In the genomic region with DNA sequence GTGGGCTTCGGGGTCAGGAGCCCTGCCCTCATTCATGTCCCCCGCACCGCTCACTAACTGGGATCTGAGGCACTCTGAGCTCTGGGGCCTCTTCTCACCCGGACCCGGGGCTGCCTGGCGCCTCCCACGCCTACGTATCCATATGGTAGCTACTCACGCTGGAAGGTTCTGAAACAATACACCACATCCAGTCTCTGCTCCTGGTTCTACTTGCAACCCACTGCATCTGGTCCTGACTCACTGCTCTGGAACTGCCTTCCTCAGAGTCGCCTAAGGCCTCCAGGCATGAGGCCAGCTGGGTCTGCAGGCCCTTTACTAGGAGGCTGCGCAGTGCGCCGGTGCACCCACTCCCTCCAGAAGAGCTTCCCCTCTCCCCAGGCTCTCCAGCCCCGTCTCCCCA, we compare ENCODE assay signal across 12 cellular contexts. TPM values are rescaled to one million over a fixed set of nuclear protein-coding genes. Genes with fewer than 3 reads are reported as not detected.
A peak's percentile ranks its signal among the peaks of the same experiment; 100 is the strongest.
DNase-seq lines count a peak whose midpoint lies in the region; ATAC-seq and TF ChIP-seq lines count a peak whose summit lies in the region.
"Had no signal": no experiment of that assay in that cellular context is flagged by ENCODE, and none has a peak within 500 bp of the region (broad histone marks: within the 10 kb centered on the region; RNA-seq: fewer than 3 reads in every experiment).

No MANE protein-coding gene starts in this region.

- DNase-seq in AG04450 (ENCODE audit: low read depth, low spot score) (peak; percentile 98), astrocyte of the cerebellum (ENCODE audit: low read depth) (peak; percentile 46), islet precursor cell (peak; percentile 82), DMS79 (lab: John Stamatoyannopoulos, UW) (no peak), OCI-LY7 (ENCODE audit: low spot score) (no peak), GM10248 (ENCODE audit: extremely low spot score) (no peak)
- DNase-seq: DND-41, MM.1S, small intestine had no signal

- TF ChIP-seq CTCF in AG04450 (IDR thresholded peaks at IDR 0.05; ENCODE audit: low read depth, low read length), result no peak
- no peak for TF ChIP-seq CTCF in HEK293 (tag by site-specific recombination; IDR thresholded peaks at IDR 0.05)
- TF ChIP-seq CTCF in astrocyte of the cerebellum (IDR thresholded peaks at IDR 0.05; ENCODE audit: low read depth, low read length, missing control alignments), result no peak
- no peak for TF ChIP-seq CTCF in OCI-LY7 (conservative IDR thresholded peaks at IDR 0.05; ENCODE audit: low read length)
- TF ChIP-seq CTCF in GM10248 (IDR thresholded peaks at IDR 0.05; ENCODE audit: control extremely low read depth, extremely low read depth, low read depth, missing control alignments), result no peak

- H3K27me3 ChIP-seq in AG04450 (ENCODE audit: control insufficient read depth, insufficient read depth, low read length), result no peaks in the 10 kb centered on the region

- H3K27ac ChIP-seq in AG04450 (ENCODE audit: low read depth, low read length), result peak overlapping the region; percentile 97
- H3K27ac ChIP-seq in HEK293 (ENCODE audit: extremely low read depth, low read depth, low read length), result no peak overlapping the region
- H3K27ac ChIP-seq in OCI-LY7 (ENCODE audit: low read depth, low read length, poor library complexity, severe bottlenecking), result no peak overlapping the region
- H3K27ac ChIP-seq: epithelial cell of prostate had no signal

- POLR2A ChIA-PET in AG04450 (lab: Yijun Ruan, JAX), result interaction anchor here (0.7 to 1.2 kb wide), 5 partner anchors 35 to 231 kb away, joined by 3 to 7 read pairs (median 4); no protein-coding TSS in a partner anchor
- POLR2A ChIA-PET in HEK293 (lab: Yijun Ruan, JAX), result no interaction called here
- POLR2A ChIA-PET in OCI-LY7 (lab: Charles Lee), result interaction anchor here (0.7 to 1.0 kb wide), 2 partner anchors 9 to 112 kb away, joined by 4 read pairs; no protein-coding TSS in a partner anchor
- POLR2A ChIA-PET in GM10248 (lab: Yijun Ruan, JAX), result interaction anchor here (0.5 kb wide), 1 partner anchor 9 kb away, joined by 4 read pairs; no protein-coding TSS in a partner anchor

- H3K79me2 ChIP-seq in OCI-LY7 (ENCODE audit: insufficient read depth, low read depth, low read length), result no peaks in the 10 kb centered on the region

- H3K36me3 ChIP-seq in HEK293 (ENCODE audit: control insufficient read depth in 2 of 2, insufficient read depth in 1 of 2, low read length in 2 of 2) (peaks cover 55 to 97% of the 10 kb centered on the region in 2 experiments), OCI-LY7 (ENCODE audit: insufficient read depth, low read length) (peaks cover 95% of the 10 kb centered on the region)

- H3K4me1 ChIP-seq in HEK293 (ENCODE audit: control insufficient read depth, insufficient read depth, low read length), result no peaks in the 10 kb centered on the region
- no peaks in the 10 kb centered on the region for H3K4me1 ChIP-seq in OCI-LY7 (ENCODE audit: insufficient read depth, low read length, poor library complexity, severe bottlenecking)

- 0 out of 2 replicates have a peak overlapping the region, but pooled peaks have one; percentile 10 for H3K4me3 ChIP-seq in AG04450 (ENCODE audit: low read depth, low read length)
- H3K4me3 ChIP-seq in HEK293 (ENCODE audit: low read depth, low read length), result no peak overlapping the region
- H3K4me3 ChIP-seq in astrocyte of the cerebellum (ENCODE audit: low read depth, low read length), result no peak overlapping the region
- H3K4me3 ChIP-seq in OCI-LY7 (ENCODE audit: low read depth, low read length, poor library complexity, severe bottlenecking), result no peak overlapping the region

- H4K20me1 ChIP-seq in OCI-LY7 (ENCODE audit: insufficient read depth, low read length), result 0 out of 2 replicates have a peak, but pooled peaks cover 3% of the 10 kb centered on the region

- H3K9me3 ChIP-seq in AG04450 (ENCODE audit: control insufficient read depth, insufficient read depth, low read length) (no peaks in the 10 kb centered on the region), HEK293 (ENCODE audit: control insufficient read depth, insufficient read depth, low read depth, low read length) (no peaks in the 10 kb centered on the region), OCI-LY7 (ENCODE audit: low read length) (no peaks in the 10 kb centered on the region)

- in situ Hi-C loops in astrocyte of the cerebellum (cut with HindIII; ENCODE audit: low sequenced_read_pairs), result no loop called here

- BruUV-seq in OCI-LY7 (replicated peaks; lab: Mats Ljungman, UMichigan), result no TSS peak

- CTCF ChIA-PET in AG04450 (lab: Charles Lee) (interaction anchor here (0.8 to 1.2 kb wide), 2 partner anchors 43 to 149 kb away, joined by 3 to 7 read pairs; no protein-coding TSS in a partner anchor), HEK293 (lab: Yijun Ruan, JAX) (no interaction called here), OCI-LY7 (lab: Charles Lee; ENCODE audit: unreplicated experiment) (no interaction called here), GM10248 (lab: Yijun Ruan, JAX) (interaction anchor here (0.7 to 1.1 kb wide), 2 partner anchors 8 to 12 kb away, joined by 3 read pairs; no protein-coding TSS in a partner anchor)

- intact Hi-C loops in OCI-LY7 (cut with micrococcal nuclease; ENCODE audit: unreplicated experiment), result no loop called here

- ATAC-seq in GM21390 (IDR thresholded peaks at IDR 0.05; ENCODE audit: unreplicated experiment), result no peak

- no peak overlapping the region for H2AFZ ChIP-seq in OCI-LY7 (ENCODE audit: low read length)

- H3K4me2 ChIP-seq in OCI-LY7 (ENCODE audit: low read length), result no peak overlapping the region

- no peaks in the 10 kb centered on the region for H3K9me2 ChIP-seq in OCI-LY7 (ENCODE audit: insufficient read depth, low read length)

TF ChIP-seq in HEK293, 187 proteins besides CTCF, POLR2A, EP300 and RAD21:
- TF ChIP-seq ZNF610 (tag by site-specific recombination; IDR thresholded peaks at IDR 0.05; ENCODE audit: borderline replicate concordance), result no peak
- TF ChIP-seq ZBTB8A (tag by site-specific recombination; IDR thresholded peaks at IDR 0.05), result no peak
- TF ChIP-seq ZNF600 (tag by site-specific recombination; IDR thresholded peaks at IDR 0.05), result no peak
- no peak for TF ChIP-seq ZNF211 (tag by site-specific recombination; IDR thresholded peaks at IDR 0.05; ENCODE audit: low read depth)
- TF ChIP-seq EGR2 (tag by site-specific recombination; IDR thresholded peaks at IDR 0.05; ENCODE audit: low read depth), result 0 out of 2 replicates have a peak, but pooled peaks have one; percentile 22
- no peak for TF ChIP-seq RBAK (tag by site-specific recombination; IDR thresholded peaks at IDR 0.05)
- TF ChIP-seq ZNF843 (tag by site-specific recombination; IDR thresholded peaks at IDR 0.05), result no peak

RNA-seq across cellular contexts. Expression of gene USP36, which starts 18.1 kb away (rescaled TPM):
- 18.3 and 19.2 TPM in 2 replicates for polyA plus RNA-seq in AG04450 (2011; rRNA removed)
- polyA minus RNA-seq in AG04450 (2011; rRNA and poly(A)+ RNA removed), result 31.4 and 39.2 TPM in 2 replicates
- total RNA-seq in OCI-LY7 (2014; rRNA removed; shearing (Covaris generic)), result 46.6 and 47.2 TPM in 2 replicates
- 113 and 144 TPM in 2 replicates for total RNA-seq in OCI-LY7 (2022)

RNA-seq across cellular contexts. Expression of gene CYTH1, which starts 40.5 kb away (rescaled TPM):
- 12.5 and 13.7 TPM in 2 replicates for polyA plus RNA-seq in AG04450 (2011; rRNA removed)
- 10.3 and 11.2 TPM in 2 replicates for polyA minus RNA-seq in AG04450 (2011; rRNA and poly(A)+ RNA removed)
- total RNA-seq in OCI-LY7 (2014; rRNA removed; shearing (Covaris generic)), result 73.0 and 88.1 TPM in 2 replicates
- total RNA-seq in OCI-LY7 (2022), result 148 and 156 TPM in 2 replicates

Comparison
In these comparisons a context has a peak if more than half of its experiments do, and no peak if none do; other contexts are left out.
1. DNase-seq: peak in AG04450 (single experiment), astrocyte of the cerebellum (single experiment) and islet precursor cell (single experiment); none in DMS79 (single experiment), OCI-LY7 (single experiment) and GM10248 (single experiment).
2. CTCF ChIA-PET loops: an anchor here in AG04450 (0.8 to 1.2 kb wide) and GM10248 (0.7 to 1.1 kb wide); none called in HEK293 and OCI-LY7.